In the genomic region with DNA sequence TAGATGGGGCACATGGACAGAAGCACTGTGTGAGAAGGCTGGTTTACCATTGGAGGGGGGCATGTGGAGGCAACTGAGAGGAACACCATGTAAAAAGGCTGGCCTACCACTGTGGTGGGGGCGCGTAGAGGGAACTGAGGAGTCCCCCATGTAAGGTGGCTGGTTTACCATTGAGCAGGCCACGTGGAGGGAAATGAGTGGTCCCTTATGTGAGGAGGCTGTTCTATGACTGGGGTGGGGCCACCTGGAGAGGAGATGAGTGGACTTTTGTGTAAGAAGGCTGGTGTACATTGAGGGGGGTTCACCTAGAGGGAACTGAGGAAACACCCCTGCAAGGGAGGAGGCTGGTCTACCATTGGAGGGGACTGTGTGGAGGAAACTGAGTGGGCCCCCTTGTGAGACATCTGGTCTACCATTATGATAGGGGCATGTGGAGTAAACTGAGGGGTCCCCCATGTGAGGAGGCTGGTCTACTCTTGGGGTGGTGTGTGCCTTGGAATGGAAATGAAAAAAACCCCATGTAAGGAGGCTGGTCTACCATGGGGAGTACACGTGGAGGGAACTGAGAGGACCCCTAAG, we compare ENCODE assay signal across 29 cellular contexts.
A peak's percentile ranks its signal among the peaks of the same experiment; 100 is the strongest.
DNase-seq lines count a peak whose midpoint lies in the region; ATAC-seq and TF ChIP-seq lines count a peak whose summit lies in the region.
"Had no signal": no experiment of that assay in that cellular context is flagged by ENCODE, and none has a peak within 500 bp of the region (broad histone marks: within the 10 kb centered on the region; RNA-seq: fewer than 3 reads in every experiment).

No MANE protein-coding gene starts in this region.

- intact Hi-C loops in activated CD4-positive, alpha-beta memory T cell treated with anti-CD3 and anti-CD28 coated beads for 36 hours (cut with micrococcal nuclease) = no loop called here
- intact Hi-C loops in CD14-positive monocyte (cut with micrococcal nuclease) = no loop called here
- intact Hi-C loops in sigmoid colon (cut with DNase I) = no loop called here

- no peak for TF ChIP-seq POLR2A in sigmoid colon (IDR thresholded peaks at IDR 0.05)

- H3K4me3 Mint-ChIP-seq in activated CD4-positive, alpha-beta memory T cell treated with anti-CD3 and anti-CD28 coated beads for 36 hours = no peak overlapping the region
- H3K4me3 Mint-ChIP-seq in activated CD4-positive, alpha-beta memory T cell treated with anti-CD3 and anti-CD28 coated beads, Interleukin-2, amount 10 ng/mL, durations not matched to agents 7 days and 5 days = no peak overlapping the region
- no peak overlapping the region for H3K4me3 Mint-ChIP-seq in CD14-positive monocyte
- H3K4me3 Mint-ChIP-seq: activated naive CD4-positive, alpha-beta T cell treated with anti-CD3 and anti-CD28 coated beads for 36 hours; naive B cell; T-helper 2 cell treated with Interferon-gamma antibody and Interleukin-4, amounts not matched to agents 5 μg/mL and 100 μg/mL, for 36 hours had no signal

- no peak overlapping the region for H3K27ac Mint-ChIP-seq in activated CD4-positive, alpha-beta memory T cell treated with anti-CD3 and anti-CD28 coated beads for 36 hours
- no peak overlapping the region for H3K27ac Mint-ChIP-seq in activated CD4-positive, alpha-beta memory T cell treated with anti-CD3 and anti-CD28 coated beads, Interleukin-2, amount 10 ng/mL, durations not matched to agents 7 days and 5 days
- H3K27ac Mint-ChIP-seq in CD14-positive monocyte = no peak overlapping the region
- H3K27ac Mint-ChIP-seq: activated naive CD4-positive, alpha-beta T cell treated with anti-CD3 and anti-CD28 coated beads for 36 hours; T-helper 2 cell treated with Interferon-gamma antibody and Interleukin-4, amounts not matched to agents 5 μg/mL and 100 μg/mL, for 36 hours had no signal

- no peaks in the 10 kb centered on the region for H3K9me3 Mint-ChIP-seq in activated CD4-positive, alpha-beta memory T cell treated with anti-CD3 and anti-CD28 coated beads for 36 hours
- H3K9me3 Mint-ChIP-seq in activated CD4-positive, alpha-beta memory T cell treated with anti-CD3 and anti-CD28 coated beads, Interleukin-2, amount 10 ng/mL, durations not matched to agents 7 days and 5 days = peaks cover 11% of the 10 kb centered on the region
- peaks cover 44 to 67% (median 47%) of the 10 kb centered on the region in 7 donors for H3K9me3 Mint-ChIP-seq in CD14-positive monocyte

- H3K27me3 Mint-ChIP-seq in activated CD4-positive, alpha-beta memory T cell treated with anti-CD3 and anti-CD28 coated beads for 36 hours = peaks cover 25% of the 10 kb centered on the region
- no peaks in the 10 kb centered on the region for H3K27me3 Mint-ChIP-seq in activated CD4-positive, alpha-beta memory T cell treated with anti-CD3 and anti-CD28 coated beads, Interleukin-2, amount 10 ng/mL, durations not matched to agents 7 days and 5 days
- H3K27me3 Mint-ChIP-seq in CD14-positive monocyte (ENCODE audit: low read depth in 3 of 3) = peaks cover 1 to 10% (median 10%) of the 10 kb centered on the region in 3 donors

- WGBS in sigmoid colon, 2 donors = 81 to 87% methylated on average over 4 of the region's 4 CpGs

- no peak overlapping the region for H3K27ac ChIP-seq in sigmoid colon
- H3K27ac ChIP-seq: ovary, tibial nerve had no signal

- H3K27me3 ChIP-seq in sigmoid colon = peaks cover 0 to 4% (median 0%) of the 10 kb centered on the region in 3 donors
- H3K27me3 ChIP-seq: ovary, tibial nerve had no signal

- TF ChIP-seq CTCF in CD14-positive monocyte (IDR thresholded peaks at IDR 0.05) (no peak), sigmoid colon (IDR thresholded peaks at IDR 0.05) (no peak)

- H3K4me3 ChIP-seq in sigmoid colon = no peak overlapping the region
- H3K4me3 ChIP-seq: ovary, tibial nerve had no signal

- no peaks in the 10 kb centered on the region for H3K9me3 ChIP-seq in sigmoid colon
- H3K9me3 ChIP-seq: ovary had no signal

- no peaks in the 10 kb centered on the region for H3K4me1 Mint-ChIP-seq in activated CD4-positive, alpha-beta memory T cell treated with anti-CD3 and anti-CD28 coated beads for 36 hours (ENCODE audit: low read depth)
- H3K4me1 Mint-ChIP-seq in activated CD4-positive, alpha-beta memory T cell treated with anti-CD3 and anti-CD28 coated beads, Interleukin-2, amount 10 ng/mL, durations not matched to agents 7 days and 5 days = no peaks in the 10 kb centered on the region
- no peaks in the 10 kb centered on the region for H3K4me1 Mint-ChIP-seq in CD14-positive monocyte
- H3K4me1 Mint-ChIP-seq: IgD-negative memory B cell had no signal

- DNase-seq in activated CD4-positive, alpha-beta memory T cell treated with anti-CD3 and anti-CD28 coated beads for 36 hours = peak; percentile 4
- no peak for DNase-seq in activated CD4-positive, alpha-beta memory T cell treated with anti-CD3 and anti-CD28 coated beads, Interleukin-2, amount 10 ng/mL, durations not matched to agents 7 days and 5 days
- DNase-seq in CD14-positive monocyte (ENCODE audit: low spot score) (peak; percentile 26), islet precursor cell (peak; percentile 33), sigmoid colon (peak; percentile 28), UCSD-AML1 (lab: John Stamatoyannopoulos, UW; ENCODE audit: unreplicated experiment) (no peak)
- DNase-seq: activated CD4-positive, alpha-beta T cell treated with anti-CD3 and anti-CD28 coated beads, Interleukin-2, amount 50 U/mL, for 4 hours; activated naive CD4-positive, alpha-beta T cell treated with anti-CD3 and anti-CD28 coated beads for 36 hours; anterior cingulate cortex; caudate nucleus; dermis blood vessel endothelial cell; DMS53; GDM1; left cardiac atrium; mesenchymal stem cell; naive B cell; NCI-H1105 treated with DMSO at 0.1 percent for 48 hours; NCI-H2081 treated with DMSO at 0.1 percent for 48 hours; NCI-H446 treated with DMSO at 0.1 percent for 48 hours; right cardiac atrium; Right ventricle myocardium superior; stimulated activated naive CD4-positive, alpha-beta T cell treated with Interleukin-2 at 50 U/mL for 16 hours had no signal

- POLR2A ChIA-PET in activated CD4-positive, alpha-beta memory T cell treated with anti-CD3 and anti-CD28 coated beads for 36 hours (lab: Charles Lee) = no interaction called here
- POLR2A ChIA-PET in activated CD4-positive, alpha-beta memory T cell treated with anti-CD3 and anti-CD28 coated beads, Interleukin-2, amount 10 ng/mL, durations not matched to agents 7 days and 5 days (lab: Charles Lee) = no interaction called here

- no peak for TF ChIP-seq EP300 in sigmoid colon (IDR thresholded peaks at IDR 0.05)

- H3K4me1 ChIP-seq in sigmoid colon = no peaks in the 10 kb centered on the region
- H3K4me1 ChIP-seq: tibial nerve had no signal

- peaks cover 2% of the 10 kb centered on the region for H3K36me3 Mint-ChIP-seq in activated CD4-positive, alpha-beta memory T cell treated with anti-CD3 and anti-CD28 coated beads for 36 hours
- no peaks in the 10 kb centered on the region for H3K36me3 Mint-ChIP-seq in activated CD4-positive, alpha-beta memory T cell treated with anti-CD3 and anti-CD28 coated beads, Interleukin-2, amount 10 ng/mL, durations not matched to agents 7 days and 5 days (ENCODE audit: low read depth)
- H3K36me3 Mint-ChIP-seq in CD14-positive monocyte = no peaks in the 10 kb centered on the region
- H3K36me3 Mint-ChIP-seq: IgD-negative memory B cell had no signal

- H3K36me3 ChIP-seq in sigmoid colon = no peaks in the 10 kb centered on the region
- H3K36me3 ChIP-seq: ovary, tibial nerve had no signal

- CTCF ChIA-PET in activated CD4-positive, alpha-beta memory T cell treated with anti-CD3 and anti-CD28 coated beads for 36 hours (lab: Charles Lee) = no interaction called here
- CTCF ChIA-PET in activated CD4-positive, alpha-beta memory T cell treated with anti-CD3 and anti-CD28 coated beads, Interleukin-2, amount 10 ng/mL, durations not matched to agents 7 days and 5 days (lab: Charles Lee) = no interaction called here

- ATAC-seq in HG03571 (IDR thresholded peaks at IDR 0.05; ENCODE audit: unreplicated experiment) = no peak
- no peak for ATAC-seq in HG03095 (IDR thresholded peaks at IDR 0.05; ENCODE audit: unreplicated experiment)
- ATAC-seq: HCT116, left cardiac atrium, right cardiac atrium had no signal

Comparison
In these comparisons a context has a peak if more than half of its experiments do, and no peak if none do; other contexts are left out.
1. DNase-seq: peak in activated CD4-positive, alpha-beta memory T cell treated with anti-CD3 and anti-CD28 coated beads for 36 hours (single experiment), CD14-positive monocyte (single experiment), islet precursor cell (single experiment) and sigmoid colon (single experiment); none in activated CD4-positive, alpha-beta memory T cell treated with anti-CD3 and anti-CD28 coated beads, Interleukin-2, amount 10 ng/mL, durations not matched to agents 7 days and 5 days (single experiment) and UCSD-AML1 (single experiment).